11 cellular contexts compared by ENCODE assay signal in genomic region chr19:33683881-33684549, GRCh38.
DNase-seq lines count a peak whose midpoint lies in the region; ATAC-seq and TF ChIP-seq lines count a peak whose summit lies in the region.
"Had no signal": no experiment of that assay in that cellular context is flagged by ENCODE, and none has a peak within 500 bp of the region (broad histone marks: within the 10 kb centered on the region; RNA-seq: fewer than 3 reads in every experiment).

No MANE protein-coding gene starts in this region.

- ATAC-seq in esophagus mucosa (peak; percentile 61), GM18861 (IDR thresholded peaks at IDR 0.05; ENCODE audit: unreplicated experiment) (no peak), HG03439 (IDR thresholded peaks at IDR 0.05; ENCODE audit: unreplicated experiment) (no peak)
- no peak for ATAC-seq in activated T-cell treated with anti-CD3 and anti-CD28 coated beads, Interleukin-2, amount 50 U/mL, for 4 hours

- no peaks in the 10 kb centered on the region for H3K9me3 ChIP-seq in MG63

- H3K9me3 Mint-ChIP-seq in nephron progenitor cell: no peaks in the 10 kb centered on the region
- no peaks in the 10 kb centered on the region for H3K9me3 Mint-ChIP-seq in activated T-cell treated with anti-CD3 and anti-CD28 coated beads, Interleukin-2, amount 50 U/mL, for 4 hours
- H3K9me3 Mint-ChIP-seq: stimulated activated naive CD8-positive, alpha-beta T cell treated with anti-CD3 and anti-CD28 coated beads, Interleukin-15, Interleukin-2, amounts not matched to agents 100 ng/mL and 50 ng/mL, for 24 hours had no signal

- H3K4me1 Mint-ChIP-seq in nephron progenitor cell: peaks cover 8% of the 10 kb centered on the region
- H3K4me1 Mint-ChIP-seq in activated T-cell treated with anti-CD3 and anti-CD28 coated beads, Interleukin-2, amount 50 U/mL, for 4 hours (ENCODE audit: low read depth): no peaks in the 10 kb centered on the region

- no peak overlapping the region for H3K4me3 ChIP-seq in MG63

- no peak for TF ChIP-seq CTCF in nephron progenitor cell (IDR thresholded peaks at IDR 0.05)

- peaks cover 60% of the 10 kb centered on the region for H3K27me3 Mint-ChIP-seq in nephron progenitor cell (ENCODE audit: low read depth, poor library complexity)
- peaks cover 42% of the 10 kb centered on the region for H3K27me3 Mint-ChIP-seq in activated T-cell treated with anti-CD3 and anti-CD28 coated beads, Interleukin-2, amount 50 U/mL, for 4 hours (ENCODE audit: low read depth)

- H3K4me3 Mint-ChIP-seq in nephron progenitor cell: peak overlapping the region; percentile 50
- no peak overlapping the region for H3K4me3 Mint-ChIP-seq in activated T-cell treated with anti-CD3 and anti-CD28 coated beads, Interleukin-2, amount 50 U/mL, for 4 hours
- H3K4me3 Mint-ChIP-seq: stimulated activated naive CD8-positive, alpha-beta T cell treated with anti-CD3 and anti-CD28 coated beads, Interleukin-15, Interleukin-2, amounts not matched to agents 100 ng/mL and 50 ng/mL, for 24 hours had no signal

- H3K36me3 Mint-ChIP-seq in nephron progenitor cell (ENCODE audit: low read depth): no peaks in the 10 kb centered on the region
- no peaks in the 10 kb centered on the region for H3K36me3 Mint-ChIP-seq in activated T-cell treated with anti-CD3 and anti-CD28 coated beads, Interleukin-2, amount 50 U/mL, for 4 hours (ENCODE audit: insufficient read depth)

- DNase-seq in GM03348 (ENCODE audit: low spot score): peak; percentile 85
- DNase-seq in MG63: peak; percentile 58
- DNase-seq in nephron progenitor cell: peak; percentile 91
- DNase-seq in NCI-H1092 (lab: John Stamatoyannopoulos, UW): no peak
- no peak for DNase-seq in activated T-cell treated with anti-CD3 and anti-CD28 coated beads, Interleukin-2, amount 50 U/mL, for 4 hours
- DNase-seq: amniotic stem cell, NCI-H2107 had no signal

- H3K27ac Mint-ChIP-seq in nephron progenitor cell: no peak overlapping the region
- H3K27ac Mint-ChIP-seq: stimulated activated naive CD8-positive, alpha-beta T cell treated with anti-CD3 and anti-CD28 coated beads, Interleukin-15, Interleukin-2, amounts not matched to agents 100 ng/mL and 50 ng/mL, for 24 hours had no signal

- H3K27me3 ChIP-seq in MG63: peaks cover 22% of the 10 kb centered on the region

- H3K36me3 ChIP-seq in MG63: no peaks in the 10 kb centered on the region

Comparison
In these comparisons a context has a peak if more than half of its experiments do, and no peak if none do; other contexts are left out.
1. DNase-seq: peak in GM03348 (single experiment), MG63 (single experiment) and nephron progenitor cell (single experiment); none in NCI-H1092 (single experiment) and activated T-cell treated with anti-CD3 and anti-CD28 coated beads, Interleukin-2, amount 50 U/mL, for 4 hours (single experiment).